ENCODE assay signal across 8 cellular contexts in the genomic region with DNA sequence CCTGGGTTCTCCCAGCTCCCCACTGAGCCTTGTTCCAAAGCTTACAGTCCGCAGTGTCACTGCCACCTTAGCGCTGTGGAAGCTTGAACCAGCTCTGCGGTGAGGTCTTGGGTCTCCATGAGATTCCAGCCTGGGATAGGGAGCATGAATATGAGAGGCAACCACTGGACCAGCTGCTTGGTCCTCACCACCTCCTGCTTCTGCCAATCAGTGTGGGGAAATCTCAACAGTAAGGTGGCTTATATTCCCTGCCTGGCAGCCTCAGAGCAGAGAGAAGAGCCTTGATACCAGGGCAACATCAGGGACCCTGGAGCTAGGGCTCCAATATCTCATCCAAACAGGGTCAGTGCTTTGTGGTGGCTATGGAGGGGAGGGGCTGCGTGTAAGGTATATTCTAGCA. TPM values are rescaled to one million over a fixed set of nuclear protein-coding genes. Genes with fewer than 3 reads are reported as not detected.
DNase-seq lines count a peak whose midpoint lies in the region; ATAC-seq and TF ChIP-seq lines count a peak whose summit lies in the region.

No MANE protein-coding gene starts in this region.

- no peaks in the 10 kb centered on the region for H3K9me3 Mint-ChIP-seq in activated CD8-positive, alpha-beta memory T cell treated with anti-CD3 and anti-CD28 coated beads, Interleukin-2, amount 10 ng/mL, durations not matched to agents 7 days and 5 days (ENCODE audit: low read depth)
- no peaks in the 10 kb centered on the region for H3K9me3 Mint-ChIP-seq in activated T-helper 17 cell treated with anti-CD3 and anti-CD28 coated beads, Interleukin-2, amount 50 U/mL, for 72 hours

- no peak overlapping the region for H3K9ac ChIP-seq in iPS-18a (ENCODE audit: low read length)

- H3K4me1 Mint-ChIP-seq in activated CD8-positive, alpha-beta memory T cell treated with anti-CD3 and anti-CD28 coated beads, Interleukin-2, amount 10 ng/mL, durations not matched to agents 7 days and 5 days = peaks cover 55% of the 10 kb centered on the region
- H3K4me1 Mint-ChIP-seq in activated T-helper 17 cell treated with anti-CD3 and anti-CD28 coated beads, Interleukin-2, amount 50 U/mL, for 72 hours = peaks cover 34% of the 10 kb centered on the region

- CTCF ChIA-PET in activated CD8-positive, alpha-beta memory T cell treated with anti-CD3 and anti-CD28 coated beads, Interleukin-2, amount 10 ng/mL, durations not matched to agents 7 days and 5 days (lab: Charles Lee) = interaction anchor here (0.7 to 2.5 kb wide), 16 partner anchors 9 to 142 kb away, joined by 3 to 11 read pairs (median 4); no protein-coding TSS in a partner anchor

- H3K4me3 ChIP-seq in iPS-18a (ENCODE audit: low read length) (peak overlapping the region; percentile 70), suprapubic skin (peak overlapping the region; percentile 93)

- peaks cover 4% of the 10 kb centered on the region for H3K4me1 ChIP-seq in iPS-18a (ENCODE audit: control insufficient read depth, low read depth, low read length)
- peaks cover 65% of the 10 kb centered on the region for H3K4me1 ChIP-seq in suprapubic skin

- peak overlapping the region; percentile 90 for H3K4me3 Mint-ChIP-seq in activated CD8-positive, alpha-beta memory T cell treated with anti-CD3 and anti-CD28 coated beads, Interleukin-2, amount 10 ng/mL, durations not matched to agents 7 days and 5 days
- H3K4me3 Mint-ChIP-seq in activated T-helper 17 cell treated with anti-CD3 and anti-CD28 coated beads, Interleukin-2, amount 50 U/mL, for 72 hours = peak overlapping the region; percentile 93

- H3K27me3 ChIP-seq in iPS-18a (ENCODE audit: control insufficient read depth, insufficient read depth, low read length) (peaks cover 49% of the 10 kb centered on the region), suprapubic skin (no peaks in the 10 kb centered on the region)

- peak overlapping the region; percentile 92 for H3K27ac Mint-ChIP-seq in activated CD8-positive, alpha-beta memory T cell treated with anti-CD3 and anti-CD28 coated beads, Interleukin-2, amount 10 ng/mL, durations not matched to agents 7 days and 5 days
- H3K27ac Mint-ChIP-seq in activated T-helper 17 cell treated with anti-CD3 and anti-CD28 coated beads, Interleukin-2, amount 50 U/mL, for 72 hours = peak overlapping the region; percentile 100

- H3K9me3 ChIP-seq in iPS-18a (ENCODE audit: control insufficient read depth, low read depth, low read length) (no peaks in the 10 kb centered on the region), suprapubic skin (no peaks in the 10 kb centered on the region)

- no peaks in the 10 kb centered on the region for H3K36me3 ChIP-seq in iPS-18a (ENCODE audit: control insufficient read depth, low read depth, low read length)
- no peaks in the 10 kb centered on the region for H3K36me3 ChIP-seq in suprapubic skin

- no peak for TF ChIP-seq CTCF in suprapubic skin (IDR thresholded peaks at IDR 0.05)

- intact Hi-C loops in posterior vena cava (cut with DNase I) = loop anchor here in 1 of 2 donors (10.0 kb wide), 1 partner anchor 255 kb away; no protein-coding TSS in a partner anchor

- TF ChIP-seq EP300 in suprapubic skin (IDR thresholded peaks at IDR 0.05) = no peak

- no peak for DNase-seq in activated CD8-positive, alpha-beta memory T cell treated with anti-CD3 and anti-CD28 coated beads, Interleukin-2, amount 10 ng/mL, durations not matched to agents 7 days and 5 days
- no peak for DNase-seq in activated CD8-positive, alpha-beta memory T cell treated with anti-CD3 and anti-CD28 coated beads for 24 hours
- no peak for DNase-seq in suprapubic skin (ENCODE audit: low spot score in 2 of 2)
- no peak for DNase-seq in NCI-H2227 treated with DMSO at 0.1 percent for 48 hours (lab: John Stamatoyannopoulos, UW)
- no peak for DNase-seq in posterior vena cava (ENCODE audit: low spot score)
- no peak for DNase-seq in T1000 (lab: John Stamatoyannopoulos, UW)

- H3K27ac ChIP-seq in iPS-18a (ENCODE audit: low read length) (no peak overlapping the region), suprapubic skin (peak overlapping the region; percentile 99)

- 15% methylated on average over 4 of the region's 4 CpGs for WGBS in suprapubic skin

- peaks cover 6% of the 10 kb centered on the region for H3K27me3 Mint-ChIP-seq in activated CD8-positive, alpha-beta memory T cell treated with anti-CD3 and anti-CD28 coated beads, Interleukin-2, amount 10 ng/mL, durations not matched to agents 7 days and 5 days
- no peaks in the 10 kb centered on the region for H3K27me3 Mint-ChIP-seq in activated T-helper 17 cell treated with anti-CD3 and anti-CD28 coated beads, Interleukin-2, amount 50 U/mL, for 72 hours

- peaks cover 26% of the 10 kb centered on the region for H3K36me3 Mint-ChIP-seq in activated CD8-positive, alpha-beta memory T cell treated with anti-CD3 and anti-CD28 coated beads, Interleukin-2, amount 10 ng/mL, durations not matched to agents 7 days and 5 days
- peaks cover 68% of the 10 kb centered on the region for H3K36me3 Mint-ChIP-seq in activated T-helper 17 cell treated with anti-CD3 and anti-CD28 coated beads, Interleukin-2, amount 50 U/mL, for 72 hours (ENCODE audit: low read depth)

- TF ChIP-seq POLR2A in suprapubic skin (IDR thresholded peaks at IDR 0.05) = no peak

- ATAC-seq in activated CD8-positive, alpha-beta memory T cell treated with anti-CD3 and anti-CD28 coated beads, Interleukin-2, amount 10 ng/mL, durations not matched to agents 7 days and 5 days = peak; percentile 6
- no peak for ATAC-seq in activated T-helper 17 cell treated with anti-CD3 and anti-CD28 coated beads, Interleukin-2, amount 50 U/mL, for 72 hours (replicated peaks)

RNA-seq across cellular contexts. Expression of a gene that starts 0.9 kb away (rescaled TPM):
- total RNA-seq in activated CD8-positive, alpha-beta memory T cell treated with anti-CD3 and anti-CD28 coated beads, Interleukin-2, amount 10 ng/mL, durations not matched to agents 7 days and 5 days = 100 to 1,000 TPM; 212 to 294 TPM
- 100 to 1,000 TPM; 408 to 664 TPM for total RNA-seq in activated T-helper 17 cell treated with anti-CD3 and anti-CD28 coated beads, Interleukin-2, amount 50 U/mL, for 72 hours
- total RNA-seq in suprapubic skin = 1,000 to 10,000 TPM; 1,361 to 2,207 (median 1,502) TPM
- total RNA-seq in posterior vena cava = 100 to 1,000 TPM; 219 to 562 TPM
